ENCODE assay signal across 29 cellular contexts in the genomic region with DNA sequence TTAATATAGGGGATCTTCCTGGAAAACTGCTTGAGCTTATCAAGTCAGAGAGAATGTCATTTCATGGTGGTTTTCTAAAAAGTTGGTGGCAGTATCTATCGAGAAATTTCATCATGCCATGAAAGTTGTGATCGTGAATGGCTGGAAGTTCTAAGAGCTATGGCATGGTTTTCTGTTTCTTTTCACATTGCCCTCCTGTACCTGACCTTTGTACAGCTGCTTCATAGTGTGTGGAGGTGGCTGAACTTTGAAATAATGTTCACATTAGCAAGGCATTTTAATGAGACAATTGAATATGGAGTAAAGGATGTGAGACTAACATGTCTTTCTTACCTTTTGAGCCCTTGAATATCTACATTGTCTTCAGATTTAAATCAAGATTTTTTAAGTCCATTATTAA.
"Had no signal": no experiment of that assay in that cellular context is flagged by ENCODE, and none has a peak within 500 bp of the region (broad histone marks: within the 10 kb centered on the region; RNA-seq: fewer than 3 reads in every experiment).

No MANE protein-coding gene starts in this region.

- DNase-seq: activated B cell treated with CpG ODN at 0.5 μM for 24 hours; activated CD4-positive, alpha-beta T cell treated with anti-CD3 and anti-CD28 coated beads for 48 hours; activated CD4-positive, alpha-beta T cell treated with anti-CD3 and anti-CD28 coated beads, Interleukin-2, amount 50 U/mL, for 1 hour; activated CD4-positive, alpha-beta T cell treated with anti-CD3 and anti-CD28 coated beads, Interleukin-2, amount 50 U/mL, for 48 hours; activated CD8-positive, alpha-beta memory T cell treated with anti-CD3 and anti-CD28 coated beads for 24 hours; activated CD8-positive, alpha-beta T cell treated with anti-CD3 and anti-CD28 coated beads for 36 hours; activated gamma-delta T cell; activated naive CD4-positive, alpha-beta T cell; activated naive CD4-positive, alpha-beta T cell treated with anti-CD3 and anti-CD28 coated beads, Interleukin-2, amount 10 ng/mL, durations not matched to agents 7 days and 5 days; activated naive CD8-positive, alpha-beta T cell treated with anti-CD3 and anti-CD28 coated beads, Interleukin-2, amount 10 ng/mL, durations not matched to agents 7 days and 5 days; activated T-cell treated with anti-CD3 and anti-CD28 coated beads, Interleukin-2, amount 50 U/mL, for 1 hour; activated T-cell treated with anti-CD3 and anti-CD28 coated beads, Interleukin-2, amount 50 U/mL, for 48 hours; central memory CD4-positive, alpha-beta T cell; cerebellar nuclear complex; colonic mucosa; effector memory CD4-positive, alpha-beta T cell; endodermal cell; foreskin fibroblast; head of caudate nucleus; T-helper 1 cell; T-helper 17 cell; T1000; WERI-Rb-1 had no signal

- ATAC-seq: activated CD4-positive, CD25-positive, alpha-beta regulatory T cell treated with anti-CD3 and anti-CD28 coated beads, Interleukin-2, amount 50 U/mL, for 24 hours; activated CD8-positive, alpha-beta T cell treated with anti-CD3 and anti-CD28 coated beads for 36 hours; activated naive CD4-positive, alpha-beta T cell treated with anti-CD3 and anti-CD28 coated beads, Interleukin-2, amount 50 U/mL, for 72 hours; esophagus mucosa; T-helper 17 cell had no signal

- H3K27me3 ChIP-seq: ascending aorta, breast epithelium, cardiac muscle cell, colonic mucosa had no signal

- H3K27ac ChIP-seq: ascending aorta, breast epithelium, cardiac muscle cell, colonic mucosa, WERI-Rb-1 had no signal

- H3K4me3 ChIP-seq: ascending aorta, breast epithelium, cardiac muscle cell, colonic mucosa had no signal

- H3K36me3 ChIP-seq: ascending aorta, breast epithelium, cardiac muscle cell, colonic mucosa, WERI-Rb-1 had no signal

- H3K4me1 ChIP-seq: ascending aorta, breast epithelium, colonic mucosa had no signal

- H3K9me3 ChIP-seq: ascending aorta, breast epithelium, colonic mucosa had no signal
